In the genomic region with DNA sequence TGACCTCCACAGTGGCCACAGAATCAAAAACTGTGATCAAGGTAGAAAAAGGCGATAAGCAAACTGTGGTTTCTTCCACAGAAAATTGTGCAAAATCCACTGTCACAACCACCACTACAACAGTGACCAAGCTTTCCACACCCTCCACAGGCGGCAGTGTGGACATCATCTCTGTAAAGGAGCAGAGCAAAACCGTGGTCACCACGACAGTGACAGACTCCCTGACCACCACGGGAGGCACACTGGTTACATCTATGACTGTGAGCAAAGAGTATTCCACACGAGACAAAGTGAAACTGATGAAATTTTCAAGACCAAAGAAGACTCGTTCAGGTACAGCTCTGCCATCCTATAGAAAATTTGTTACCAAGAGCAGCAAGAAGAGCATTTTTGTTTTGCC, we compare ENCODE assay signal across 1 cellular context.
TF ChIP-seq lines count a peak whose summit lies in the region.

No MANE protein-coding gene starts in this region.

TF ChIP-seq in K562, 482 proteins besides CTCF, POLR2A, EP300 and RAD21 (continued from another document):
- TF ChIP-seq, protein P1, sequence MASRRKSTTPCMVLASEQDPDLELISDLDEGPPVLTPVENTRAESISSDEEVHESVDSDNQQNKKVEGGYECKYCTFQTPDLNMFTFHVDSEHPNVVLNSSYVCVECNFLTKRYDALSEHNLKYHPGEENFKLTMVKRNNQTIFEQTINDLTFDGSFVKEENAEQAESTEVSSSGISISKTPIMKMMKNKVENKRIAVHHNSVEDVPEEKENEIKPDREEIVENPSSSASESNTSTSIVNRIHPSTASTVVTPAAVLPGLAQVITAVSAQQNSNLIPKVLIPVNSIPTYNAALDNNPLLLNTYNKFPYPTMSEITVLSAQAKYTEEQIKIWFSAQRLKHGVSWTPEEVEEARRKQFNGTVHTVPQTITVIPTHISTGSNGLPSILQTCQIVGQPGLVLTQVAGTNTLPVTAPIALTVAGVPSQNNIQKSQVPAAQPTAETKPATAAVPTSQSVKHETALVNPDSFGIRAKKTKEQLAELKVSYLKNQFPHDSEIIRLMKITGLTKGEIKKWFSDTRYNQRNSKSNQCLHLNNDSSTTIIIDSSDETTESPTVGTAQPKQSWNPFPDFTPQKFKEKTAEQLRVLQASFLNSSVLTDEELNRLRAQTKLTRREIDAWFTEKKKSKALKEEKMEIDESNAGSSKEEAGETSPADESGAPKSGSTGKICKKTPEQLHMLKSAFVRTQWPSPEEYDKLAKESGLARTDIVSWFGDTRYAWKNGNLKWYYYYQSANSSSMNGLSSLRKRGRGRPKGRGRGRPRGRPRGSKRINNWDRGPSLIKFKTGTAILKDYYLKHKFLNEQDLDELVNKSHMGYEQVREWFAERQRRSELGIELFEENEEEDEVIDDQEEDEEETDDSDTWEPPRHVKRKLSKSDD (conservative IDR thresholded peaks at IDR 0.05; ENCODE audit: low read length) = no peak
- TF ChIP-seq CXXC5 (CRISPR knock-in tag; IDR thresholded peaks at IDR 0.05) (no peak), ZNF57 (CRISPR knock-in tag; IDR thresholded peaks at IDR 0.05) (no peak), ZBTB8A (IDR thresholded peaks at IDR 0.05; ENCODE audit: partially characterized antibody) (no peak), ZNF140 (CRISPR knock-in tag; IDR thresholded peaks at IDR 0.05) (no peak), MEIS2 (IDR thresholded peaks at IDR 0.05; ENCODE audit: partially characterized antibody) (no peak), ZFP36 (IDR thresholded peaks at IDR 0.05; ENCODE audit: low read depth, low read length, partially characterized antibody) (no peak)
- TF ChIP-seq, protein P2, sequence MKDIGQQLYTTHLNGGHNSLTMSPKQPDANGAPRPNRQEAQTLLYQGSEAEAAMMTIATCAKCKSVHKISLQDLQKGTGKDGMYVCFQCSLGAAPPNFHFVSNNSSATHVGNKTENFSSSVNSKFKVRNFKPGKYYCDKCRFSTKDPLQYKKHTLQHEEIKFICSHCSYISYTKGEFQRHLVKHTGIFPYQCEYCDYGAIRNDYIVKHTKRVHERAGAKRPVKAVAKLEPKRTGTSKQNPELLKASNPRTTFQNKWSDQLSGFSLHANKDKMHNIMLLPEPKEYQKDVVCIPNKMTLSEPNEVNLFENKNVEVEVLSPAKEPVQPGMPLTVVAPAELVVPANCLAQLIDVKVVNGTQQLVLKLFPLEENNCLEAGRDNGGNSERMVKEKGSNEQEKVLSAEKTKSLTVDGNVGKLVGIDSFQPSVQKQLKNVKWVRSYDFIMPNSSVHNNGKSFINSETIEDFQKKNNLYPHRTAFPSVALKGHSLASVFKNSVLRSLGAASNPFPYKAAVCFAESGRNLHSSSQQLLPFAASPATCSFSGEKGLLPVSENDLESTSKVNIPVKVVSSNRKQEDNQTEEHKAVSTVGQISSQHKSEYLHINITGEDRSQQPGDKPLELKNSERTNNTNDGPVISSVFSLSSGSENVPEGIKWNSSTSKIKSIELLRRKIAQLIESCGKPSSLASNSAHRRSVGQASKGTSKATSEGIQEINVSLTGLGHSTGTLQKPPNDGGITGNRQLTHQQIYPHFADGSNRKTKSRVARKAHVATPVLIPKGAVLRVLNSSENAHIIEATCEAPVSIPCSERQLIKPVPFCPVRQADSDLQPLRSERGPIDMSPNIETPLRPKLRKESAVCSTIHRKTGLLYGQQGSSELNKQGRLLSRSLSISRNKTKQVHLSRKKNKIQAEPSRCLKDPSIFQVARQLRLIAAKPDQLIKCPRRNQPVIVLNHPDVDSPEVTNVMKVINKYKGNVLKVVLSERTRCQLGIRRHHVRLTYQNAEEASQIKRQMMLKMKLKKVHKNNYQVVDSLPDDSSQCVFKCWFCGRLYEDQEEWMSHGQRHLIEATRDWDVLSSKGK (CRISPR knock-in tag; IDR thresholded peaks at IDR 0.05) = no peak
TF ChIP-seq in K562: peak in this region for 0.
